Comparison of ENCODE assay signal across 28 cellular contexts in the genomic region with DNA sequence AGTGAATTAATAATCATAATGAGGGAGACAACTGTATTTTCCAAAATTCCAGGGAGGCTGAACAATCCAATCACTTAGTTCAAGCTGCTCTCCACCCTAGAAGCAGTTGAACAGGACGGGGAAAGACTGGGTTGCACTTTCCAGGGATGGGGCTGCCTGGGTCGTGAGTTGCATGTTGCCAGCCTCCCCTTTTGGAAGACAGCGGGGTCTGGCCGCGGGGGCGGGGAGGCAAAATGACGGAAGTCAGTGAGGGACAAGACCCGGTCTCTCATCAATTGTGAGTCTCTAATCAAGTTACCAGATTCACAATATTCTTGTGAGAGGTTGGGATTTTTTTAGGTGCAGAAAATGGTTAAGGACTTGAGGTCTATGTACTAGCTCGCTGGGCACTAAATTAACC.
"Had no signal": no experiment of that assay in that cellular context is flagged by ENCODE, and none has a peak within 500 bp of the region (broad histone marks: within the 10 kb centered on the region; RNA-seq: fewer than 3 reads in every experiment).

No MANE protein-coding gene starts in this region.

- H3K4me3 ChIP-seq: ovary, psoas muscle, right lobe of liver, sigmoid colon, suprapubic skin, testis, tibial artery, transverse colon, upper lobe of left lung, vagina had no signal

- H3K36me3 ChIP-seq: ovary, right lobe of liver, sigmoid colon, suprapubic skin, tibial artery, transverse colon, upper lobe of left lung, vagina had no signal

- H3K36me3 Mint-ChIP-seq: natural killer cell; stimulated activated memory B cell treated with anti-CD40 and anti-IgM and Interleukin-4, amounts not matched to agents 10 μg/mL and 1 μg/mL and 100 μg/mL, for 72 hours had no signal

- H3K4me1 Mint-ChIP-seq: naive thymus-derived CD4-positive, alpha-beta T cell; natural killer cell; stimulated activated memory B cell treated with anti-CD40 and anti-IgM and Interleukin-4, amounts not matched to agents 10 μg/mL and 1 μg/mL and 100 μg/mL, for 72 hours; stimulated activated naive CD8-positive, alpha-beta T cell treated with anti-CD3 and anti-CD28 coated beads, Interleukin-15, amount 100 ng/mL, for 72 hours had no signal

- H3K27ac ChIP-seq: ovary, parathyroid adenoma, psoas muscle, right lobe of liver, sigmoid colon, suprapubic skin, testis, tibial artery, transverse colon, upper lobe of left lung, vagina had no signal

- H2AFZ ChIP-seq: parathyroid adenoma had no signal

- H3K27ac Mint-ChIP-seq: naive thymus-derived CD4-positive, alpha-beta T cell; natural killer cell; progenitor cell of endocrine pancreas; stimulated activated memory B cell treated with anti-CD40 and anti-IgM and Interleukin-4, amounts not matched to agents 10 μg/mL and 1 μg/mL and 100 μg/mL, for 72 hours; stimulated activated naive CD8-positive, alpha-beta T cell treated with anti-CD3 and anti-CD28 coated beads, Interleukin-15, amount 100 ng/mL, for 72 hours had no signal

- H3K9ac ChIP-seq: parathyroid adenoma had no signal

- H3K27me3 ChIP-seq: ovary, right lobe of liver, sigmoid colon, suprapubic skin, testis, tibial artery, transverse colon, upper lobe of left lung, vagina had no signal

- ATAC-seq: naive thymus-derived CD4-positive, alpha-beta T cell; natural killer cell; psoas muscle; right cardiac atrium; stimulated activated memory B cell treated with anti-CD40 and anti-IgM and Interleukin-4, amounts not matched to agents 10 μg/mL and 1 μg/mL and 100 μg/mL, for 72 hours; stimulated activated naive CD8-positive, alpha-beta T cell treated with anti-CD3 and anti-CD28 coated beads, Interleukin-15, amount 100 ng/mL, for 72 hours; stimulated activated naive CD8-positive, alpha-beta T cell treated with anti-CD3 and anti-CD28 coated beads, Interleukin-15, Interleukin-2, amounts not matched to agents 100 U/mL and 50 U/mL, for 24 hours had no signal

- H3K4me3 Mint-ChIP-seq: naive thymus-derived CD4-positive, alpha-beta T cell; natural killer cell; nephron; stimulated activated memory B cell treated with anti-CD40 and anti-IgM and Interleukin-4, amounts not matched to agents 10 μg/mL and 1 μg/mL and 100 μg/mL, for 72 hours; stimulated activated naive CD8-positive, alpha-beta T cell treated with anti-CD3 and anti-CD28 coated beads, Interleukin-15, amount 100 ng/mL, for 72 hours had no signal

- H3K9me3 Mint-ChIP-seq: nephron; stimulated activated naive CD8-positive, alpha-beta T cell treated with anti-CD3 and anti-CD28 coated beads, Interleukin-15, amount 100 ng/mL, for 72 hours had no signal

- H3K4me1 ChIP-seq: parathyroid adenoma, psoas muscle, testis, tibial artery, transverse colon, upper lobe of left lung, vagina had no signal

- H3K79me2 ChIP-seq: parathyroid adenoma had no signal

- H3K9me3 ChIP-seq: ovary, psoas muscle, right lobe of liver, sigmoid colon, suprapubic skin, testis, tibial artery, transverse colon, upper lobe of left lung, vagina had no signal

- DNase-seq: naive thymus-derived CD4-positive, alpha-beta T cell; natural killer cell; occipital lobe; ovary; psoas muscle; right cardiac atrium; right lobe of liver; sigmoid colon; small intestine; stimulated activated CD4-positive, alpha-beta T cell treated with anti-CD3 and anti-CD28 coated beads, Interleukin-15, amount 100 ng/mL, for 24 hours; stimulated activated CD4-positive, alpha-beta T cell treated with anti-CD3 and anti-CD28 coated beads, Interleukin-2, amount 100 ng/mL, for 24 hours; stimulated activated CD4-positive, alpha-beta T cell treated with anti-CD3 and anti-CD28 coated beads, Interleukin-2, amount 100 ng/mL, for 48 hours; stimulated activated CD4-positive, alpha-beta T cell treated with anti-CD3 and anti-CD28 coated beads, Interleukin-4, amount 100 ng/mL, for 4 hours; stimulated activated CD8-positive, alpha-beta memory T cell treated with anti-CD3 and anti-CD28 coated beads, Interleukin-4, amount 100 ng/mL, for 48 hours; stimulated activated naive CD4-positive, alpha-beta T cell; stimulated activated naive CD8-positive, alpha-beta T cell treated with anti-CD3 and anti-CD28 coated beads, Interleukin-15, amount 100 ng/mL, for 72 hours; stimulated activated naive CD8-positive, alpha-beta T cell treated with anti-CD3 and anti-CD28 coated beads, Interleukin-15, Interleukin-2, amounts not matched to agents 100 U/mL and 50 U/mL, for 24 hours; substantia nigra; testis; tibial artery; transverse colon had no signal
